In the genomic region with DNA sequence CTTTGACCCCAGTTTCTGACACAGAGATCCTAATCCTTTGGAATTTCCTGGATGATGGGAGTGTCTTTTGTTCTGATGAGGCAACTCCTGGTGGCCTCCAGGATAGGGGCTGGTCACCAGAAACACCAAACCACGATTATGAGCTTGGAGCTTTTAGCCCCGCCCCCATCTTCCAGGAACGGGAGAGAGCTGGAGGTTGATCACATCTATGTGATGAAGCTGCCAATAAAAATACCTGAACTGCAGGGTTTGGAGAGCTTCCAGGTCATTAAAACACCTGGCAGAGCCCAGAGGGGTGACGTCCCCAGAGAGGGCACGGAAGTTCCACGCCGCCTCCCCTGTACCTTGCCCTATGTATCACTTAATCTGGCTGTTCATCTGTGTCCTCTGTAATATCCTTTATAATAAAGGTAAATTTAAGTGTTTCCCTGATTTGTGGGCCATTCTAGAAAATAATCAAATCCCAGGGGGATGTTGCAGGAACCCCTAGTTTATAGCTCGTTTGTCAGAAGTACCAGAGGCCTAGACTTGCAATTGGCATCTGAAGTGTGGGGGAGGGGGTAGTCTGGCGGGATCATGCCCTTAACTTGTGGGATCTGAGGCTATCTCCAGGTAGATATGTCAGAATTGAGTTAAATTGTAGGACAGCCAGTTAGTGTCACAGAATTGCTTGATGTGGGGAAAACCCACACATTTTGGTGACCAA, we compare ENCODE assay signal across 1 cellular context.
TF ChIP-seq lines count a peak whose summit lies in the region.

No MANE protein-coding gene starts in this region.

TF ChIP-seq in HCT116, 20 proteins besides CTCF, POLR2A, EP300 and RAD21 (continued from another document):
- TF ChIP-seq, protein P1, sequence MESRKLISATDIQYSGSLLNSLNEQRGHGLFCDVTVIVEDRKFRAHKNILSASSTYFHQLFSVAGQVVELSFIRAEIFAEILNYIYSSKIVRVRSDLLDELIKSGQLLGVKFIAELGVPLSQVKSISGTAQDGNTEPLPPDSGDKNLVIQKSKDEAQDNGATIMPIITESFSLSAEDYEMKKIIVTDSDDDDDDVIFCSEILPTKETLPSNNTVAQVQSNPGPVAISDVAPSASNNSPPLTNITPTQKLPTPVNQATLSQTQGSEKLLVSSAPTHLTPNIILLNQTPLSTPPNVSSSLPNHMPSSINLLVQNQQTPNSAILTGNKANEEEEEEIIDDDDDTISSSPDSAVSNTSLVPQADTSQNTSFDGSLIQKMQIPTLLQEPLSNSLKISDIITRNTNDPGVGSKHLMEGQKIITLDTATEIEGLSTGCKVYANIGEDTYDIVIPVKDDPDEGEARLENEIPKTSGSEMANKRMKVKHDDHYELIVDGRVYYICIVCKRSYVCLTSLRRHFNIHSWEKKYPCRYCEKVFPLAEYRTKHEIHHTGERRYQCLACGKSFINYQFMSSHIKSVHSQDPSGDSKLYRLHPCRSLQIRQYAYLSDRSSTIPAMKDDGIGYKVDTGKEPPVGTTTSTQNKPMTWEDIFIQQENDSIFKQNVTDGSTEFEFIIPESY (IDR thresholded peaks at IDR 0.05; ENCODE audit: extremely low read depth, insufficient replicate concordance, low read length) = no peak
- TF ChIP-seq EZH2phosphoT487 (IDR thresholded peaks at IDR 0.05; ENCODE audit: borderline replicate concordance) (no peak), FOSL1 (IDR thresholded peaks at IDR 0.05; ENCODE audit: low read depth) (no peak)
- TF ChIP-seq, protein P2, sequence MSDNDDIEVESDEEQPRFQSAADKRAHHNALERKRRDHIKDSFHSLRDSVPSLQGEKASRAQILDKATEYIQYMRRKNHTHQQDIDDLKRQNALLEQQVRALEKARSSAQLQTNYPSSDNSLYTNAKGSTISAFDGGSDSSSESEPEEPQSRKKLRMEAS (IDR thresholded peaks at IDR 0.05) = no peak
